16 cellular contexts compared by ENCODE assay signal in the genomic region with DNA sequence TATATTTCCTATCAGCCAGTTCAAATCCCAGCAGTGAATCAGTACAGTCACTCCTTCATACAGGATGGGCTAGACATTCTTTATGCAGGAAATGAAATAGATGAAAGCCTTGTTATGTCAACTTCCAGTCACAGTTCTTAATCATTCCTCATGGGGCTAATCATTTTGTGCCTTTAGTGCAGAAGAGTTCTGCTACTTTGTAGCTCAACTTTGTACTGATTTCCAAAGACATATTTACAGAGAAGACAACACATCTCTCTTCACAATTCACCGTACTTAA.
A peak's percentile ranks its signal among the peaks of the same experiment; 100 is the strongest.
DNase-seq lines count a peak whose midpoint lies in the region; ATAC-seq and TF ChIP-seq lines count a peak whose summit lies in the region.
"Had no signal": no experiment of that assay in that cellular context is flagged by ENCODE, and none has a peak within 500 bp of the region (broad histone marks: within the 10 kb centered on the region; RNA-seq: fewer than 3 reads in every experiment).

No MANE protein-coding gene starts in this region.

- ATAC-seq in HG03342 (IDR thresholded peaks at IDR 0.05; ENCODE audit: unreplicated experiment) (no peak), HG02840 (IDR thresholded peaks at IDR 0.05; ENCODE audit: low FRiP score, unreplicated experiment) (no peak)
- ATAC-seq: activated naive CD4-positive, alpha-beta T cell treated with anti-CD3 and anti-CD28 coated beads, Interleukin-2, amount 50 U/mL, for 72 hours had no signal

- H3T11ph ChIP-seq in H9 (ENCODE audit: low read length): no peak overlapping the region

- H3K4ac ChIP-seq in H9 (ENCODE audit: low read depth, low read length): no peak overlapping the region

- no peaks in the 10 kb centered on the region; a peak in 1 of 5 replicates for H3K9me3 Mint-ChIP-seq in H9

- H3K79me1 ChIP-seq in H9 (ENCODE audit: insufficient read depth, low read depth, low read length, poor library complexity, severe bottlenecking): no peaks in the 10 kb centered on the region

- no peaks in the 10 kb centered on the region for H3K36me3 ChIP-seq in smooth muscle cell (ENCODE audit: low read depth)
- H3K36me3 ChIP-seq: right lobe of liver, tibial nerve had no signal

- WGBS in smooth muscle cell (ENCODE audit: low lambda C conversion rate): 74% methylated on average over 1 of the region's 1 CpG
- WGBS in H9 (ENCODE audit: extremely low coverage, insufficient read length, low lambda C conversion rate): no CpG with 5 or more reads among the region's 1 CpG

- H3K9ac ChIP-seq in smooth muscle cell (ENCODE audit: low read depth) (no peak overlapping the region), H9 (ENCODE audit: extremely low read depth, insufficient read length, low read length) (no peak overlapping the region)

- no peaks in the 10 kb centered on the region for H3K27me3 ChIP-seq in smooth muscle cell (ENCODE audit: low read depth)
- H3K27me3 ChIP-seq in H9 (ENCODE audit: insufficient read depth, low read length): no peaks in the 10 kb centered on the region
- H3K27me3 ChIP-seq: right lobe of liver, tibial nerve had no signal

- no peaks in the 10 kb centered on the region for H3K36me3 Mint-ChIP-seq in H9 (ENCODE audit: insufficient read depth in 1 of 3, low read depth in 3 of 3)
- H3K36me3 Mint-ChIP-seq: activated naive CD4-positive, alpha-beta T cell treated with anti-CD3 and anti-CD28 coated beads, Interleukin-2, amount 50 U/mL, for 72 hours; brain had no signal

- H4K5ac ChIP-seq in H9 (ENCODE audit: insufficient read length, low read depth, low read length): no peak overlapping the region

- DNase-seq in HFF-Myc (ENCODE audit: extremely low read depth, low read depth) (peak; percentile 9), amniotic epithelial cell (ENCODE audit: low read depth) (peak; percentile 28), glomerular endothelial cell (ENCODE audit: extremely low read depth, low read depth, low spot score) (peak; percentile 22), smooth muscle cell (lab: John Stamatoyannopoulos, UW; ENCODE audit: unreplicated experiment) (no peak), H9 (no peak)
- DNase-seq: activated CD4-positive, alpha-beta T cell treated with anti-CD3 and anti-CD28 coated beads for 1 hour; Caco-2; erythroblast; NCI-H1417 treated with DMSO at 0.1 percent for 48 hours; stimulated activated naive CD4-positive, alpha-beta T cell had no signal

- H2AK5ac ChIP-seq in H9 (ENCODE audit: insufficient read length, low read length): no peak overlapping the region

- H3K4me3 Mint-ChIP-seq in H9: no peak overlapping the region
- H3K4me3 Mint-ChIP-seq: brain had no signal

- TF ChIP-seq CTCF in HFF-Myc (IDR thresholded peaks at IDR 0.05; ENCODE audit: low read depth, low read length, missing control alignments): no peak
- TF ChIP-seq CTCF in smooth muscle cell (IDR thresholded peaks at IDR 0.05; ENCODE audit: borderline replicate concordance, insufficient read depth, poor library complexity, severe bottlenecking): no peak
- TF ChIP-seq CTCF in H9 (conservative IDR thresholded peaks at IDR 0.05): no peak

- H4K8ac ChIP-seq in H9 (replicated peaks; ENCODE audit: insufficient read length, low read depth, low read length): no peak overlapping the region

- H3K9me3 ChIP-seq in smooth muscle cell (replicated peaks; ENCODE audit: low read depth) (no peaks in the 10 kb centered on the region), H9 (ENCODE audit: control insufficient read depth, low read depth, low read length) (no peaks in the 10 kb centered on the region)
- H3K9me3 ChIP-seq: Caco-2, right lobe of liver, tibial nerve had no signal

- H3K18ac ChIP-seq in H9 (ENCODE audit: insufficient read length, low read depth, low read length): no peak overlapping the region

- H3K79me2 ChIP-seq in smooth muscle cell (ENCODE audit: low read depth): no peaks in the 10 kb centered on the region
- H3K79me2 ChIP-seq in H9 (ENCODE audit: insufficient read depth, low read length): no peaks in the 10 kb centered on the region

- H3K4me2 ChIP-seq in smooth muscle cell (peak overlapping the region; percentile 16), H9 (ENCODE audit: insufficient read depth, insufficient read length, low read length) (no peak overlapping the region)

- no peak overlapping the region for H3K23ac ChIP-seq in H9 (ENCODE audit: insufficient read length, low read depth, low read length)

- no peak overlapping the region for H3K56ac ChIP-seq in H9 (ENCODE audit: insufficient read length, low read depth, low read length)

- H2BK120ac ChIP-seq in H9 (ENCODE audit: low read depth, low read length, poor library complexity, severe bottlenecking): no peak overlapping the region

- H2AFZ ChIP-seq in smooth muscle cell (ENCODE audit: low read depth) (peak overlapping the region; percentile 48), H9 (ENCODE audit: low read length) (no peak overlapping the region)

- H3K27ac ChIP-seq in smooth muscle cell (ENCODE audit: low read depth): peak overlapping the region; percentile 29
- H3K27ac ChIP-seq in H9 (ENCODE audit: insufficient read length, low read depth, low read length): no peak overlapping the region
- H3K27ac ChIP-seq: right lobe of liver, tibial nerve had no signal

- H3K4me1 ChIP-seq in smooth muscle cell (ENCODE audit: low read depth): peaks cover 10% of the 10 kb centered on the region
- no peaks in the 10 kb centered on the region for H3K4me1 ChIP-seq in H9 (ENCODE audit: insufficient read depth, low read length)
- H3K4me1 ChIP-seq: Caco-2, right lobe of liver, tibial nerve had no signal

- H2BK12ac ChIP-seq in H9 (ENCODE audit: insufficient read length, low read depth, low read length): no peak overlapping the region

- no peak overlapping the region for H2BK15ac ChIP-seq in H9 (ENCODE audit: low read depth, low read length)

- H3K27ac Mint-ChIP-seq in H9: no peak overlapping the region
- H3K27ac Mint-ChIP-seq: activated naive CD4-positive, alpha-beta T cell treated with anti-CD3 and anti-CD28 coated beads, Interleukin-2, amount 50 U/mL, for 72 hours had no signal

- H3K14ac ChIP-seq in H9 (ENCODE audit: insufficient read depth, low read length): no peak overlapping the region

- no peaks in the 10 kb centered on the region for H3F3A ChIP-seq in smooth muscle cell (ENCODE audit: low read depth)

- H4K91ac ChIP-seq in H9 (ENCODE audit: insufficient read length, low read depth, low read length): no peak overlapping the region

- H3K27me3 Mint-ChIP-seq in H9 (ENCODE audit: low read depth): no peaks in the 10 kb centered on the region

- H4K20me1 ChIP-seq in smooth muscle cell (ENCODE audit: low read depth) (no peaks in the 10 kb centered on the region), H9 (ENCODE audit: control insufficient read depth, insufficient read depth, insufficient read length) (no peaks in the 10 kb centered on the region)

- H3K4me1 Mint-ChIP-seq in H9: peaks cover 13 to 19% of the 10 kb centered on the region in 2 experiments

- no peak overlapping the region for H3K4me3 ChIP-seq in HFF-Myc (replicated peaks; ENCODE audit: low read depth, low read length)
- no peak overlapping the region for H3K4me3 ChIP-seq in smooth muscle cell
- H3K4me3 ChIP-seq: right lobe of liver, tibial nerve had no signal

- no peak overlapping the region for H2BK5ac ChIP-seq in H9 (ENCODE audit: insufficient read length, low read length)

- no peaks in the 10 kb centered on the region for H3K23me2 ChIP-seq in H9 (ENCODE audit: insufficient read length, low read depth, low read length, poor library complexity, severe bottlenecking)

- no peak overlapping the region for H2BK20ac ChIP-seq in H9 (ENCODE audit: low read depth, low read length, poor library complexity, severe bottlenecking)

Comparison
In these comparisons a context has a peak if more than half of its experiments do, and no peak if none do; other contexts are left out.
1. DNase-seq: peak in HFF-Myc (single experiment), amniotic epithelial cell (single experiment) and glomerular endothelial cell (single experiment); none in smooth muscle cell (single experiment) and H9 (single experiment).